7 cellular contexts compared by ENCODE assay signal in genomic region chr3:60243456-60243855, GRCh38.
"Had no signal": no experiment of that assay in that cellular context is flagged by ENCODE, and none has a peak within 500 bp of the region (broad histone marks: within the 10 kb centered on the region; RNA-seq: fewer than 3 reads in every experiment).

No MANE protein-coding gene starts in this region.

- H3K36me3 Mint-ChIP-seq: IgD-negative memory B cell had no signal

- DNase-seq: IMR-90, KBM-7, KG1 had no signal

- FAIRE-seq: HepG2, HTR-8/SVneo had no signal

- H3K9me3 Mint-ChIP-seq: IgD-negative memory B cell had no signal

- ATAC-seq: HepG2 had no signal

- H3K27ac Mint-ChIP-seq: IgD-negative memory B cell had no signal

- H3K4me1 Mint-ChIP-seq: IgD-negative memory B cell had no signal

- H3K27ac ChIP-seq: HL-60 had no signal

- H3K4me3 Mint-ChIP-seq: IgD-negative memory B cell had no signal
